In the genomic region with DNA sequence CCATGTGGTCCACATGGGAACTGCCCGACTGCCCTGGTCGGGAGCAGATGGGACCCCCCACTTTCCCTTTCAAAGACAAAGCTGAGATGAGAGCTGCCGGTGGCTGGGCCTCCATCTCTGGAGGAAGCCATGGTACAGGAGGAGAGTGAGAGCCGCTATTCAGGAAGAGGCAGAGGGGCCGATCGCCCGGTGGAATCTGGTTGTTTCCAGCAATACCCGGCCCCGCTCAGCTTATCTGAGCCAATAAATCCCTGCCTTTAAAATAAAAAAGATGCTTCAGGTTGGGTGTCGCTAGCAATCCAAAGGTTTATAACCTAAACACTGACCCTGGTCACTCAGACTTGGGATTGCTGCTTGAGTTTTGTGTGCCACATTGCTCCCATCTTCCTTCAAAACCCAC, we compare ENCODE assay signal across 20 cellular contexts. TPM values are rescaled to one million over a fixed set of nuclear protein-coding genes. Genes with fewer than 3 reads are reported as not detected.
DNase-seq lines count a peak whose midpoint lies in the region; ATAC-seq and TF ChIP-seq lines count a peak whose summit lies in the region.
"Had no signal": no experiment of that assay in that cellular context is flagged by ENCODE, and none has a peak within 500 bp of the region (broad histone marks: within the 10 kb centered on the region; RNA-seq: fewer than 3 reads in every experiment).

No MANE protein-coding gene starts in this region.

- CTCF ChIA-PET in Caco-2 (lab: Charles Lee): no interaction called here

- no peak overlapping the region for H3K4ac ChIP-seq in neuronal stem cell (ENCODE audit: low read length)

- ATAC-seq in stimulated activated effector memory CD8-positive, alpha-beta T cell treated with anti-CD3 and anti-CD28 coated beads, Interleukin-12 subunit alpha, Interleukin-12 subunit beta, amount 100 ng/mL, for 72 hours: no peak

- no peak overlapping the region for H3K4me3 Mint-ChIP-seq in stimulated activated effector memory CD8-positive, alpha-beta T cell treated with anti-CD3 and anti-CD28 coated beads, Interleukin-12 subunit alpha, Interleukin-12 subunit beta, amount 100 ng/mL, for 72 hours
- H3K4me3 Mint-ChIP-seq in Caco-2 (ENCODE audit: unreplicated experiment): no peak overlapping the region
- H3K4me3 Mint-ChIP-seq: CD4-positive, alpha-beta T cell had no signal

- no peak overlapping the region for H2BK5ac ChIP-seq in neuronal stem cell (ENCODE audit: low read length)

- no peak overlapping the region for H3K14ac ChIP-seq in neuronal stem cell (ENCODE audit: low read length)

- H3K79me1 ChIP-seq in neuronal stem cell (ENCODE audit: low read depth, low read length): no peaks in the 10 kb centered on the region

- no peak for TF ChIP-seq CTCF in hepatocyte (IDR thresholded peaks at IDR 0.05; ENCODE audit: poor library complexity)
- no peak for TF ChIP-seq CTCF in Caco-2 (IDR thresholded peaks at IDR 0.05; ENCODE audit: insufficient read depth in 1 of 2, low read depth in 1 of 2, low read length in 1 of 2, severe bottlenecking in 1 of 2, unreplicated experiment in 1 of 2)
- TF ChIP-seq CTCF in foreskin fibroblast (IDR thresholded peaks at IDR 0.05; ENCODE audit: low read depth, low read length): no peak

- intact Hi-C loops in Caco-2 (cut with micrococcal nuclease; ENCODE audit: unreplicated experiment): no loop called here

- peak overlapping the region; percentile 33 for H3K18ac ChIP-seq in neuronal stem cell (ENCODE audit: low read length)

- H2BK15ac ChIP-seq in neuronal stem cell (ENCODE audit: low read length): no peak overlapping the region

- no peaks in the 10 kb centered on the region for H3K27me3 ChIP-seq in hepatocyte
- H3K27me3 ChIP-seq in neuronal stem cell (ENCODE audit: control insufficient read depth in 3 of 3, insufficient read depth in 3 of 3, low read depth in 1 of 3, low read length in 3 of 3): no peaks in the 10 kb centered on the region
- no peaks in the 10 kb centered on the region for H3K27me3 ChIP-seq in Caco-2 (replicated peaks; ENCODE audit: control insufficient read depth, insufficient read depth, low read length)
- H3K27me3 ChIP-seq: BLaER1 treated with 17β-estradiol and CSF1 and Interleukin-3, amounts not matched to agents 10 nM and 100 nM; MG63 had no signal

- peaks cover 3% of the 10 kb centered on the region for H3K9me3 Mint-ChIP-seq in stimulated activated effector memory CD8-positive, alpha-beta T cell treated with anti-CD3 and anti-CD28 coated beads, Interleukin-12 subunit alpha, Interleukin-12 subunit beta, amount 100 ng/mL, for 72 hours
- H3K9me3 Mint-ChIP-seq in Caco-2 (ENCODE audit: unreplicated experiment): no peaks in the 10 kb centered on the region

- peak overlapping the region; percentile 35 for H2AK5ac ChIP-seq in neuronal stem cell (ENCODE audit: low read depth, low read length)

- H3K36me3 Mint-ChIP-seq in stimulated activated effector memory CD8-positive, alpha-beta T cell treated with anti-CD3 and anti-CD28 coated beads, Interleukin-12 subunit alpha, Interleukin-12 subunit beta, amount 100 ng/mL, for 72 hours: no peaks in the 10 kb centered on the region
- no peaks in the 10 kb centered on the region for H3K36me3 Mint-ChIP-seq in Caco-2 (ENCODE audit: insufficient read depth, unreplicated experiment)

- H3K9me3 ChIP-seq in hepatocyte (ENCODE audit: low read depth) (no peaks in the 10 kb centered on the region), neuronal stem cell (replicated peaks in 1 of 2; ENCODE audit: control insufficient read depth in 2 of 2, insufficient read depth in 1 of 2, low read depth in 1 of 2, low read length in 2 of 2) (peaks cover 0 to 5% of the 10 kb centered on the region in 2 donors), Caco-2 (no peaks in the 10 kb centered on the region)

- no TSS peak for BruUV-seq in Caco-2 (replicated peaks; lab: Mats Ljungman, UMichigan)

- no peaks in the 10 kb centered on the region for H3K9me2 ChIP-seq in hepatocyte (replicated peaks; ENCODE audit: insufficient read depth)

- H3K4me1 ChIP-seq in hepatocyte (ENCODE audit: insufficient read depth) (peaks cover 12% of the 10 kb centered on the region), neuronal stem cell (ENCODE audit: control insufficient read depth in 2 of 2, insufficient read depth in 1 of 2, low read depth in 1 of 2, low read length in 2 of 2) (peaks cover 3 to 12% of the 10 kb centered on the region in 2 donors), Caco-2 (peaks cover 15% of the 10 kb centered on the region)

- no peak overlapping the region for H3K4me2 ChIP-seq in hepatocyte
- H3K4me2 ChIP-seq in neuronal stem cell (ENCODE audit: insufficient read depth, low read length, poor library complexity, severe bottlenecking): no peak overlapping the region
- H3K4me2 ChIP-seq: BLaER1 treated with 17β-estradiol and CSF1 and Interleukin-3, amounts not matched to agents 10 nM and 100 nM had no signal

- H4K8ac ChIP-seq in neuronal stem cell (ENCODE audit: low read depth, low read length): no peak overlapping the region

- DNase-seq in hepatocyte (ENCODE audit: low spot score) (no peak), neuronal stem cell (ENCODE audit: low spot score) (no peak), Caco-2 (no peak), foreskin fibroblast (no peak), putamen (ENCODE audit: low spot score) (no peak)
- DNase-seq in stimulated activated effector memory CD8-positive, alpha-beta T cell treated with anti-CD3 and anti-CD28 coated beads, Interleukin-12 subunit alpha, Interleukin-12 subunit beta, amount 100 ng/mL, for 72 hours (ENCODE audit: low spot score in 2 of 2): no peak
- DNase-seq: AML-193; CD4-positive, alpha-beta T cell; DMS53; GOT3; KG1; MG63; NCI-H2029; NCI-H526 treated with DMSO at 0.1 percent for 48 hours; SHP77 had no signal

- no peak overlapping the region for H3K9ac ChIP-seq in neuronal stem cell (ENCODE audit: low read depth, low read length, poor library complexity)
- H3K9ac ChIP-seq: BLaER1 treated with 17β-estradiol and CSF1 and Interleukin-3, amounts not matched to agents 10 nM and 100 nM had no signal

- no peak overlapping the region for H3K23ac ChIP-seq in neuronal stem cell (ENCODE audit: low read depth, low read length, poor library complexity)

- H4K91ac ChIP-seq in neuronal stem cell (ENCODE audit: low read depth, low read length, poor library complexity): no peak overlapping the region

- H3K36me3 ChIP-seq in hepatocyte (replicated peaks; ENCODE audit: insufficient read depth, low read depth) (no peaks in the 10 kb centered on the region), neuronal stem cell (replicated peaks in 1 of 2; ENCODE audit: control insufficient read depth in 2 of 2, insufficient read depth in 2 of 2, low read length in 2 of 2) (no peaks in the 10 kb centered on the region), Caco-2 (ENCODE audit: control insufficient read depth, insufficient read depth, low read length) (no peaks in the 10 kb centered on the region)
- H3K36me3 ChIP-seq: BLaER1 treated with 17β-estradiol and CSF1 and Interleukin-3, amounts not matched to agents 10 nM and 100 nM; MG63 had no signal

- no peak overlapping the region for H2BK12ac ChIP-seq in neuronal stem cell (ENCODE audit: low read length)

- no peak overlapping the region for H2BK120ac ChIP-seq in neuronal stem cell (ENCODE audit: low read depth, low read length)

- H3K4me3 ChIP-seq in hepatocyte (no peak overlapping the region), neuronal stem cell (ENCODE audit: low read length in 2 of 2) (no peak overlapping the region), Caco-2 (ENCODE audit: low read depth, low read length) (no peak overlapping the region), foreskin fibroblast (ENCODE audit: low read depth in 1 of 2, low read length in 2 of 2) (no peak overlapping the region)
- H3K4me3 ChIP-seq: A549; BLaER1 treated with 17β-estradiol and CSF1 and Interleukin-3, amounts not matched to agents 10 nM and 100 nM; MG63 had no signal

- H3K27ac ChIP-seq in angular gyrus (ENCODE audit: low read depth, low read length): peak overlapping the region; percentile 85
- H3K27ac ChIP-seq in hepatocyte: peak overlapping the region; percentile 40
- H3K27ac ChIP-seq in neuronal stem cell (replicated peaks; ENCODE audit: low read length): no peak overlapping the region
- H3K27ac ChIP-seq: BLaER1 treated with 17β-estradiol and CSF1 and Interleukin-3, amounts not matched to agents 10 nM and 100 nM; RWPE1 had no signal

- H3K27ac Mint-ChIP-seq in stimulated activated effector memory CD8-positive, alpha-beta T cell treated with anti-CD3 and anti-CD28 coated beads, Interleukin-12 subunit alpha, Interleukin-12 subunit beta, amount 100 ng/mL, for 72 hours: no peak overlapping the region
- no peak overlapping the region for H3K27ac Mint-ChIP-seq in Caco-2 (ENCODE audit: unreplicated experiment)
- H3K27ac Mint-ChIP-seq: CD4-positive, alpha-beta T cell had no signal

- no peaks in the 10 kb centered on the region for H3K27me3 Mint-ChIP-seq in Caco-2 (ENCODE audit: insufficient read depth, unreplicated experiment)

- peaks cover 6% of the 10 kb centered on the region for H3K4me1 Mint-ChIP-seq in stimulated activated effector memory CD8-positive, alpha-beta T cell treated with anti-CD3 and anti-CD28 coated beads, Interleukin-12 subunit alpha, Interleukin-12 subunit beta, amount 100 ng/mL, for 72 hours
- H3K4me1 Mint-ChIP-seq in Caco-2 (ENCODE audit: low read depth, unreplicated experiment): no peaks in the 10 kb centered on the region

- POLR2A ChIA-PET in Caco-2 (lab: Charles Lee): no interaction called here

- H4K20me1 ChIP-seq in hepatocyte (ENCODE audit: insufficient read depth, poor library complexity, severe bottlenecking): no peaks in the 10 kb centered on the region
- H4K20me1 ChIP-seq: BLaER1 treated with 17β-estradiol and CSF1 and Interleukin-3, amounts not matched to agents 10 nM and 100 nM had no signal

- H2AFZ ChIP-seq in hepatocyte (no peak overlapping the region), neuronal stem cell (ENCODE audit: low read length) (no peak overlapping the region)

- no peaks in the 10 kb centered on the region for H3K79me2 ChIP-seq in hepatocyte

- WGBS in hepatocyte (ENCODE audit: low lambda C conversion rate, missing lambda C conversion rate): 89% methylated on average over 10 of the region's 10 CpGs
- no CpG with 5 or more reads among the region's 10 CpGs for WGBS in neuronal stem cell (ENCODE audit: extremely low coverage in 2 of 2, insufficient read length in 2 of 2, insufficient replicate concordance in 1 of 2), 2 donors

RNA-seq across cellular contexts. Expression of gene B3GNT7, which starts 15.2 kb away (rescaled TPM):
- total RNA-seq in hepatocyte (4.0 and 6.2 TPM in 2 replicates), Caco-2 (2022) (2.7 and 3.6 TPM in 2 replicates)
- 2.3 and 4.3 TPM in 2 replicates for polyA plus RNA-seq in hepatocyte
- polyA plus RNA-seq in neuronal stem cell (2013, experiment 1 of 2): 1.0 TPM
- 0.84 TPM for polyA plus RNA-seq in neuronal stem cell (2013, experiment 2 of 2)
- total RNA-seq: NCI-H460 had no signal
